12 cellular contexts compared by ENCODE assay signal in the genomic region with DNA sequence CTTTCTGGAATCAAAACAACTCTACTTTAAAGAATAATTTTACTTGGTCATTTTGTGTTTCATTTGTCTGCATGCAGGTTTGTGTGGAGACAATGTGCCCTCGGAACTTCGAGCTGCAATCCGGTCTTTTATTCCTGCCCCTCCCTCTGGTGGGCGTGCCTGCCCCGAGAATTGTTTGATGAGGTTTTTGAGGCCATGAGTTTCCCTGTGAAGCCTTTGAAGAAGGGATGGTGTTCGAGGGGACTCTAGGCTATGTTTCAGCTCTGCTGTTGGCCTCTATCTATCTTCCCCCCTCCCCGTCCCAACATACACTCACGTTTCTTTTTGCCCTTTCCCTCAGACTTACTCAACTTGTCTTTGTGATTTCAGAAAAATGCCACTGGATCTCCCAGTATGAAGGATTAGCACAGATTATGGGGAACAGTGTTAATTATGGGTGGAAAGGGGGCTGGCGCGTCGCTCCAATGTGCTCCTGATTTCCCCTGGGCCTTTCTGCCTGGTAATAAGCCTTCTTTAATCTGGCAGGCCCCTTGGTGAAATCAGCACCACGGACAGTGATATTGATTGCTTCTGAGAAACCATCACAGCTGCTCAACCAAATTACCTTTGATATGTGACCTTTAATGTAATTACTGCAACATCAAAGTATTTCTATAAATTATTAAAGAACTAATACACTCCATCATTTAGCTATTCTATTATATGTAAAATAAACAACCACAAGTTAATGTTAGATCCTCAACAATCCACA.
DNase-seq lines count a peak whose midpoint lies in the region; ATAC-seq and TF ChIP-seq lines count a peak whose summit lies in the region.
"Had no signal": no experiment of that assay in that cellular context is flagged by ENCODE, and none has a peak within 500 bp of the region (broad histone marks: within the 10 kb centered on the region; RNA-seq: fewer than 3 reads in every experiment).

No MANE protein-coding gene starts in this region.

- no peak overlapping the region for H3K27ac Mint-ChIP-seq in activated CD8-positive, alpha-beta T cell treated with anti-CD3 and anti-CD28 coated beads for 36 hours
- H3K27ac Mint-ChIP-seq in osteocyte (ENCODE audit: unreplicated experiment), result no peak overlapping the region
- H3K27ac Mint-ChIP-seq: CD4-positive, alpha-beta memory T cell had no signal

- TF ChIP-seq CTCF in activated CD8-positive, alpha-beta T cell treated with anti-CD3 and anti-CD28 coated beads for 36 hours (IDR thresholded peaks at IDR 0.05), result no peak
- no peak for TF ChIP-seq CTCF in hepatocyte (IDR thresholded peaks at IDR 0.05; ENCODE audit: poor library complexity)
- no peak for TF ChIP-seq CTCF in osteocyte (IDR thresholded peaks at IDR 0.05)

- 45% methylated on average over 12 of the region's 12 CpGs for WGBS in hepatocyte (ENCODE audit: low lambda C conversion rate, missing lambda C conversion rate)

- H3K9me3 ChIP-seq in hepatocyte (ENCODE audit: low read depth), result no peaks in the 10 kb centered on the region
- H3K9me3 ChIP-seq: colonic mucosa, right lobe of liver had no signal

- intact Hi-C loops in activated CD8-positive, alpha-beta T cell treated with anti-CD3 and anti-CD28 coated beads for 36 hours (cut with micrococcal nuclease), result no loop called here

- CTCF ChIA-PET in HEK293T (lab: Yijun Ruan, JAX), result no interaction called here
- CTCF ChIA-PET in activated CD8-positive, alpha-beta T cell treated with anti-CD3 and anti-CD28 coated beads for 36 hours (lab: Charles Lee), result interaction anchor here (1.5 kb wide), 1 partner anchor 9 kb away, joined by 3 read pairs; no protein-coding TSS in a partner anchor

- H3K27ac ChIP-seq in hepatocyte, result no peak overlapping the region
- H3K27ac ChIP-seq: colonic mucosa, right lobe of liver had no signal

- DNase-seq in AG08396 (ENCODE audit: low spot score) (peak; percentile 39), HEK293T (ENCODE audit: extremely low spot score) (peak; percentile 63), hepatocyte (ENCODE audit: low spot score) (peak; percentile 71), NCI-H1092 (lab: John Stamatoyannopoulos, UW) (no peak), osteocyte (ENCODE audit: extremely low spot score, unreplicated experiment) (no peak), GF-D8 (lab: John Stamatoyannopoulos, UW) (no peak)
- DNase-seq in activated CD8-positive, alpha-beta T cell treated with anti-CD3 and anti-CD28 coated beads for 36 hours, result peak; percentile 15
- DNase-seq: CD4-positive, alpha-beta memory T cell; colonic mucosa; NCI-H1105 treated with DMSO at 0.1 percent for 48 hours; right lobe of liver had no signal

- no peak overlapping the region for H2AFZ ChIP-seq in hepatocyte

- H3K4me2 ChIP-seq in hepatocyte, result no peak overlapping the region

- no peaks in the 10 kb centered on the region for H4K20me1 ChIP-seq in hepatocyte (ENCODE audit: insufficient read depth, poor library complexity, severe bottlenecking)

- no peak for ATAC-seq in activated CD8-positive, alpha-beta T cell treated with anti-CD3 and anti-CD28 coated beads for 36 hours
- no peak for ATAC-seq in GM18858 (IDR thresholded peaks at IDR 0.05; ENCODE audit: unreplicated experiment)

- H3K9me3 Mint-ChIP-seq in activated CD8-positive, alpha-beta T cell treated with anti-CD3 and anti-CD28 coated beads for 36 hours, result no peaks in the 10 kb centered on the region
- no peaks in the 10 kb centered on the region for H3K9me3 Mint-ChIP-seq in osteocyte (ENCODE audit: unreplicated experiment)

- peaks cover 43% of the 10 kb centered on the region for H3K27me3 ChIP-seq in hepatocyte
- H3K27me3 ChIP-seq: right lobe of liver had no signal

- no peaks in the 10 kb centered on the region for H3K36me3 Mint-ChIP-seq in activated CD8-positive, alpha-beta T cell treated with anti-CD3 and anti-CD28 coated beads for 36 hours (ENCODE audit: low read depth)
- H3K36me3 Mint-ChIP-seq in osteocyte (ENCODE audit: unreplicated experiment), result no peaks in the 10 kb centered on the region
- H3K36me3 Mint-ChIP-seq: CD4-positive, alpha-beta memory T cell had no signal

- H3K4me1 ChIP-seq in hepatocyte (ENCODE audit: insufficient read depth), result no peaks in the 10 kb centered on the region
- H3K4me1 ChIP-seq: colonic mucosa, right lobe of liver had no signal

- no peak overlapping the region for H3K4me3 Mint-ChIP-seq in activated CD8-positive, alpha-beta T cell treated with anti-CD3 and anti-CD28 coated beads for 36 hours
- no peak overlapping the region for H3K4me3 Mint-ChIP-seq in osteocyte (ENCODE audit: unreplicated experiment)
- H3K4me3 Mint-ChIP-seq: CD4-positive, alpha-beta memory T cell had no signal

- H3K27me3 Mint-ChIP-seq in activated CD8-positive, alpha-beta T cell treated with anti-CD3 and anti-CD28 coated beads for 36 hours, result peaks cover 50% of the 10 kb centered on the region
- H3K27me3 Mint-ChIP-seq in osteocyte (ENCODE audit: unreplicated experiment), result peaks cover 44% of the 10 kb centered on the region

- no peaks in the 10 kb centered on the region for H3K79me2 ChIP-seq in hepatocyte

- H3K4me3 ChIP-seq in hepatocyte, result no peak overlapping the region
- H3K4me3 ChIP-seq: colonic mucosa, right lobe of liver had no signal

- no peaks in the 10 kb centered on the region for H3K36me3 ChIP-seq in hepatocyte (replicated peaks; ENCODE audit: insufficient read depth, low read depth)
- H3K36me3 ChIP-seq: colonic mucosa, right lobe of liver had no signal

- POLR2A ChIA-PET in HEK293T (lab: Yijun Ruan, JAX), result no interaction called here
- POLR2A ChIA-PET in activated CD8-positive, alpha-beta T cell treated with anti-CD3 and anti-CD28 coated beads for 36 hours (lab: Charles Lee), result interaction anchor here (0.8 kb wide), 1 partner anchor 12 kb away, joined by 3 read pairs; no protein-coding TSS in a partner anchor

- no peaks in the 10 kb centered on the region for H3K9me2 ChIP-seq in hepatocyte (replicated peaks; ENCODE audit: insufficient read depth)

- H3K4me1 Mint-ChIP-seq in activated CD8-positive, alpha-beta T cell treated with anti-CD3 and anti-CD28 coated beads for 36 hours (ENCODE audit: low read depth), result peaks cover 6% of the 10 kb centered on the region
- peaks cover 5% of the 10 kb centered on the region for H3K4me1 Mint-ChIP-seq in osteocyte (ENCODE audit: unreplicated experiment)

TF ChIP-seq in HEK293T, 16 proteins besides CTCF, POLR2A, EP300 and RAD21:
- TF ChIP-seq SP1 (IDR thresholded peaks at IDR 0.05) (no peak), FOXK2 (IDR thresholded peaks at IDR 0.05) (no peak), L3MBTL2 (conservative IDR thresholded peaks at IDR 0.05) (no peak), NFRKB (IDR thresholded peaks at IDR 0.05) (no peak), BHLHE40 (IDR thresholded peaks at IDR 0.05; ENCODE audit: borderline replicate concordance) (no peak), CTBP1 (IDR thresholded peaks at IDR 0.05; ENCODE audit: borderline replicate concordance) (no peak), HDGF (IDR thresholded peaks at IDR 0.05; ENCODE audit: borderline replicate concordance) (no peak)
- TF ChIP-seq, protein P1, sequence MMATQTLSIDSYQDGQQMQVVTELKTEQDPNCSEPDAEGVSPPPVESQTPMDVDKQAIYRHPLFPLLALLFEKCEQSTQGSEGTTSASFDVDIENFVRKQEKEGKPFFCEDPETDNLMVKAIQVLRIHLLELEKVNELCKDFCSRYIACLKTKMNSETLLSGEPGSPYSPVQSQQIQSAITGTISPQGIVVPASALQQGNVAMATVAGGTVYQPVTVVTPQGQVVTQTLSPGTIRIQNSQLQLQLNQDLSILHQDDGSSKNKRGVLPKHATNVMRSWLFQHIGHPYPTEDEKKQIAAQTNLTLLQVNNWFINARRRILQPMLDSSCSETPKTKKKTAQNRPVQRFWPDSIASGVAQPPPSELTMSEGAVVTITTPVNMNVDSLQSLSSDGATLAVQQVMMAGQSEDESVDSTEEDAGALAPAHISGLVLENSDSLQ (IDR thresholded peaks at IDR 0.05), result no peak

Comparison
In these comparisons a context has a peak if more than half of its experiments do, and no peak if none do; other contexts are left out.
1. DNase-seq: peak in AG08396 (single experiment), HEK293T (single experiment), activated CD8-positive, alpha-beta T cell treated with anti-CD3 and anti-CD28 coated beads for 36 hours (single experiment) and hepatocyte (single experiment); none in NCI-H1092 (single experiment), osteocyte (single experiment) and GF-D8 (single experiment).